In genomic region chr20:2336471-2336870, GRCh38 we compare ENCODE assay signal across 37 cellular contexts. TPM values are rescaled to one million over a fixed set of nuclear protein-coding genes. Genes with fewer than 3 reads are reported as not detected.
"Had no signal": no experiment of that assay in that cellular context is flagged by ENCODE, and none has a peak within 500 bp of the region (broad histone marks: within the 10 kb centered on the region; RNA-seq: fewer than 3 reads in every experiment).

No MANE protein-coding gene starts in this region.

- H3K4me2 ChIP-seq: smooth muscle cell had no signal

- H3K4me3 ChIP-seq: heart left ventricle, left lung, lower lobe of right lung, right atrium auricular region, right lobe of liver, smooth muscle cell, suprapubic skin, thoracic aorta, tibial artery, uterus had no signal

- H3K4me3 Mint-ChIP-seq: natural killer cell treated with Interleukin-12 subunit alpha and Interleukin-12 subunit beta and Interleukin-15 and Interleukin-18, amount 100 ng/mL, for 72 hours; stimulated activated effector memory CD8-positive, alpha-beta T cell treated with anti-CD3 and anti-CD28 coated beads, Interleukin-12 subunit alpha, Interleukin-12 subunit beta, amount 100 ng/mL, for 72 hours; type B pancreatic cell had no signal

- H3K36me3 ChIP-seq: heart left ventricle, left lung, lower lobe of right lung, right atrium auricular region, right lobe of liver, suprapubic skin, thoracic aorta, tibial artery, uterus had no signal

- H3K9me3 ChIP-seq: heart left ventricle, left lung, lower lobe of right lung, neutrophil, right atrium auricular region, right lobe of liver, suprapubic skin, thoracic aorta, tibial artery, uterus had no signal

- H3K9ac ChIP-seq: parathyroid adenoma had no signal

- H3K27ac ChIP-seq: heart left ventricle, left lung, lower lobe of right lung, neutrophil, parathyroid adenoma, right atrium auricular region, right lobe of liver, suprapubic skin, thoracic aorta, tibial artery, uterus had no signal

- H2AFZ ChIP-seq: parathyroid adenoma had no signal

- ATAC-seq: heart left ventricle; left cardiac atrium; left lung; lower lobe of right lung; right lobe of liver; stimulated activated effector memory CD8-positive, alpha-beta T cell treated with anti-CD3 and anti-CD28 coated beads, Interleukin-12 subunit alpha, Interleukin-12 subunit beta, amount 100 ng/mL, for 72 hours had no signal

- DNase-seq: glutamatergic neuron; heart left ventricle; hypothalamus; kidney glomerular epithelial cell; left cardiac atrium; left lung; lower lobe of right lung; mammary epithelial cell; mesenchymal stem cell; naive B cell; occipital lobe; stimulated activated CD4-positive, alpha-beta T cell treated with anti-CD3 and anti-CD28 coated beads, Interleukin-1b, Interleukin-23, amount 100 ng/mL, for 48 hours; stimulated activated CD4-positive, alpha-beta T cell treated with anti-CD3 and anti-CD28 coated beads, Interleukin-4, amount 100 ng/mL, for 1 hour; stimulated activated naive CD4-positive, alpha-beta T cell treated with Interleukin-2 at 50 U/mL for 16 hours; tibial artery; uterus had no signal

- H3K27me3 ChIP-seq: neutrophil, right atrium auricular region, right lobe of liver, suprapubic skin, uterus had no signal

- H3K36me3 Mint-ChIP-seq: naive B cell; natural killer cell treated with Interleukin-12 subunit alpha and Interleukin-12 subunit beta and Interleukin-15 and Interleukin-18, amount 100 ng/mL, for 72 hours; stimulated activated effector memory CD8-positive, alpha-beta T cell treated with anti-CD3 and anti-CD28 coated beads, Interleukin-12 subunit alpha, Interleukin-12 subunit beta, amount 100 ng/mL, for 72 hours; type B pancreatic cell had no signal

- H3K4me1 ChIP-seq: heart left ventricle, left lung, lower lobe of right lung, parathyroid adenoma, right atrium auricular region, right lobe of liver, suprapubic skin, tibial artery, uterus had no signal

- H3K27ac Mint-ChIP-seq: natural killer cell treated with Interleukin-12 subunit alpha and Interleukin-12 subunit beta and Interleukin-15 and Interleukin-18, amount 100 ng/mL, for 72 hours; progenitor cell of endocrine pancreas; stimulated activated effector memory CD8-positive, alpha-beta T cell treated with anti-CD3 and anti-CD28 coated beads, Interleukin-12 subunit alpha, Interleukin-12 subunit beta, amount 100 ng/mL, for 72 hours; type B pancreatic cell had no signal

- H3K4me1 Mint-ChIP-seq: naive B cell; stimulated activated effector memory CD8-positive, alpha-beta T cell treated with anti-CD3 and anti-CD28 coated beads, Interleukin-12 subunit alpha, Interleukin-12 subunit beta, amount 100 ng/mL, for 72 hours had no signal

- H3K9me3 Mint-ChIP-seq: naive B cell; natural killer cell treated with Interleukin-12 subunit alpha and Interleukin-12 subunit beta and Interleukin-15 and Interleukin-18, amount 100 ng/mL, for 72 hours; stimulated activated effector memory CD8-positive, alpha-beta T cell treated with anti-CD3 and anti-CD28 coated beads, Interleukin-12 subunit alpha, Interleukin-12 subunit beta, amount 100 ng/mL, for 72 hours; type B pancreatic cell had no signal

RNA-seq across cellular contexts. Expression of gene TGM3, which starts 40.7 kb away (rescaled TPM):
- total RNA-seq: heart left ventricle; left cardiac atrium; mammary epithelial cell; natural killer cell treated with Interleukin-12 subunit alpha and Interleukin-12 subunit beta and Interleukin-15 and Interleukin-18, amount 100 ng/mL, for 72 hours; osteocyte; pulmonary artery endothelial cell; renal cortical epithelial cell; right atrium auricular region; ureter had no signal
- polyA plus RNA-seq: mammary epithelial cell had no signal

RNA-seq across cellular contexts. Expression of gene TGM6, which starts 44.2 kb away (rescaled TPM):
- total RNA-seq: heart left ventricle; left cardiac atrium; left lung; liver; lower lobe of right lung; mammary epithelial cell; mononuclear cell; natural killer cell treated with Interleukin-12 subunit alpha and Interleukin-12 subunit beta and Interleukin-15 and Interleukin-18, amount 100 ng/mL, for 72 hours; occipital lobe; osteocyte; progenitor cell of endocrine pancreas; pulmonary artery endothelial cell; renal cortical epithelial cell; right atrium auricular region; right lobe of liver; skeletal muscle tissue; smooth muscle cell; subcutaneous adipose tissue; thoracic aorta; ureter; uterus had no signal
- polyA plus RNA-seq: heart left ventricle, keratinocyte, liver, mammary epithelial cell, neural cell, smooth muscle cell had no signal
